ENCODE assay signal across 36 cellular contexts in the genomic region with DNA sequence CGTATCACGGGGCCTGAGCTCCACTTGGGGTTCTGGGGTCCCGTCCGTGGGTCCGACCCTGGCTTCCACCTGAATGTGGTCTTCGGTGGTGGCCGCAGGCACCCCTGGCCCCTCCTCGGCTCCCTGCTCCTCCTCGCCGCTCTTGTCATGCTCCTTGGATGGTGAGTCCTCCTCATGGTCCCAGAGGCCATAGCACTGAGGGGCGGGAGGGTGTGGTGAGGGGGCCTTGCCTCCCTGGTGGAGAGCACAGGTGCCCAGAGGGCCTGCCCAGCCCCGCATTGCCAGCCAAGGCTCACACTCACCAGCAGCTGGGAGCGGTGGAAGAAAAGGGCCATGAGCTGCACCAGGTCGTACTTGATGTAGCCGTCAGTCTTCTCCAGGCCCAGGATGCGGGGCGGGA. TPM values are rescaled to one million over a fixed set of nuclear protein-coding genes. Genes with fewer than 3 reads are reported as not detected.
"Had no signal": no experiment of that assay in that cellular context is flagged by ENCODE, and none has a peak within 500 bp of the region (broad histone marks: within the 10 kb centered on the region; RNA-seq: fewer than 3 reads in every experiment).

No MANE protein-coding gene starts in this region.

- H3K27ac Mint-ChIP-seq: activated B cell treated with CpG ODN at 0.5 μM for 24 hours; activated CD4-positive, alpha-beta T cell treated with anti-CD3 and anti-CD28 coated beads, Interleukin-2, amount 10 ng/mL, durations not matched to agents 24 days and 14 days; activated CD8-positive, alpha-beta T cell treated with anti-CD3 and anti-CD28 coated beads for 36 hours; activated naive CD8-positive, alpha-beta T cell; activated naive CD8-positive, alpha-beta T cell treated with anti-CD3 and anti-CD28 coated beads, Interleukin-2, amount 50 U/mL, for 24 hours; activated T-helper 2 cell treated with anti-CD3 and anti-CD28 coated beads, Interferon-gamma antibody, Interleukin-2, Interleukin-4, amounts not matched to agents 10 μg/mL and 5 μg/mL and 100 μg/mL, durations not matched to agents 14 hours and 24 hours and 36 hours; T-helper 1 cell treated with Interleukin-12 subunit alpha and Interleukin-12 subunit beta and Interleukin-4 antibody, amounts not matched to agents 30 μg/mL and 1 μg/mL, for 36 hours; T-helper 2 cell treated with Interferon-gamma antibody and Interleukin-4, amounts not matched to agents 5 μg/mL and 100 μg/mL, for 36 hours had no signal

- H3K4me3 ChIP-seq: ascending aorta, cardiac muscle cell had no signal

- H3K4me1 Mint-ChIP-seq: activated B cell treated with CpG ODN at 0.5 μM for 24 hours; activated CD4-positive, alpha-beta T cell treated with anti-CD3 and anti-CD28 coated beads, Interleukin-2, amount 10 ng/mL, durations not matched to agents 24 days and 14 days; activated naive CD4-positive, alpha-beta T cell treated with anti-CD3 and anti-CD28 coated beads, Interleukin-2, amount 50 U/mL, for 24 hours; activated naive CD8-positive, alpha-beta T cell treated with anti-CD3 and anti-CD28 coated beads, Interleukin-2, amount 50 U/mL, for 24 hours; brain; central memory CD8-positive, alpha-beta T cell had no signal

- H3K4me1 ChIP-seq: ascending aorta had no signal

- H3K36me3 Mint-ChIP-seq: activated naive CD8-positive, alpha-beta T cell had no signal

- H3K27me3 Mint-ChIP-seq: activated B cell treated with CpG ODN at 0.5 μM for 24 hours; activated CD4-positive, alpha-beta memory T cell treated with anti-CD3 and anti-CD28 coated beads for 36 hours; activated CD4-positive, alpha-beta T cell treated with anti-CD3 and anti-CD28 coated beads, Interleukin-2, amount 10 ng/mL, durations not matched to agents 24 days and 14 days; activated CD8-positive, alpha-beta T cell treated with anti-CD3 and anti-CD28 coated beads for 36 hours; activated naive CD4-positive, alpha-beta T cell treated with anti-CD3 and anti-CD28 coated beads, Interleukin-2, amount 50 U/mL, for 24 hours; activated naive CD8-positive, alpha-beta T cell; activated naive CD8-positive, alpha-beta T cell treated with anti-CD3 and anti-CD28 coated beads, Interleukin-2, amount 10 ng/mL, durations not matched to agents 7 days and 5 days; activated naive CD8-positive, alpha-beta T cell treated with anti-CD3 and anti-CD28 coated beads, Interleukin-2, amount 50 U/mL, for 24 hours; brain; central memory CD8-positive, alpha-beta T cell had no signal

- FAIRE-seq: bronchial epithelial cell, TTC549 had no signal

- H3K9me3 Mint-ChIP-seq: activated B cell treated with CpG ODN at 0.5 μM for 24 hours; activated CD4-positive, alpha-beta memory T cell treated with anti-CD3 and anti-CD28 coated beads for 36 hours; activated CD4-positive, alpha-beta T cell treated with anti-CD3 and anti-CD28 coated beads, Interleukin-2, amount 10 ng/mL, durations not matched to agents 24 days and 14 days; activated CD8-positive, alpha-beta T cell treated with anti-CD3 and anti-CD28 coated beads for 36 hours; activated naive CD4-positive, alpha-beta T cell treated with anti-CD3 and anti-CD28 coated beads, Interleukin-2, amount 50 U/mL, for 24 hours; activated naive CD8-positive, alpha-beta T cell treated with anti-CD3 and anti-CD28 coated beads, Interleukin-2, amount 10 ng/mL, durations not matched to agents 7 days and 5 days; activated naive CD8-positive, alpha-beta T cell treated with anti-CD3 and anti-CD28 coated beads, Interleukin-2, amount 50 U/mL, for 24 hours; activated T-cell treated with anti-CD3 and anti-CD28 coated beads, Interleukin-2, amount 50 U/mL, for 4 hours; activated T-helper 2 cell treated with anti-CD3 and anti-CD28 coated beads, Interferon-gamma antibody, Interleukin-2, Interleukin-4, amounts not matched to agents 10 μg/mL and 5 μg/mL and 100 μg/mL, durations not matched to agents 14 hours and 24 hours and 36 hours; brain; central memory CD8-positive, alpha-beta T cell; T-helper 1 cell treated with Interleukin-12 subunit alpha and Interleukin-12 subunit beta and Interleukin-4 antibody, amounts not matched to agents 30 μg/mL and 1 μg/mL, for 36 hours; T-helper 2 cell treated with Interferon-gamma antibody and Interleukin-4, amounts not matched to agents 5 μg/mL and 100 μg/mL, for 36 hours had no signal

- H3K27me3 ChIP-seq: ascending aorta, cardiac muscle cell had no signal

- ATAC-seq: activated CD8-positive, alpha-beta T cell treated with anti-CD3 and anti-CD28 coated beads for 36 hours; activated naive CD8-positive, alpha-beta T cell treated with anti-CD3 and anti-CD28 coated beads, Interleukin-2, amount 50 U/mL, for 24 hours; activated T-cell treated with anti-CD3 and anti-CD28 coated beads, Interleukin-2, amount 50 U/mL, for 4 hours had no signal

- H3K4me3 Mint-ChIP-seq: activated B cell treated with CpG ODN at 0.5 μM for 24 hours; activated CD4-positive, alpha-beta memory T cell treated with anti-CD3 and anti-CD28 coated beads for 36 hours; activated CD4-positive, alpha-beta T cell treated with anti-CD3 and anti-CD28 coated beads, Interleukin-2, amount 10 ng/mL, durations not matched to agents 24 days and 14 days; activated CD8-positive, alpha-beta T cell treated with anti-CD3 and anti-CD28 coated beads for 36 hours; activated naive CD4-positive, alpha-beta T cell treated with anti-CD3 and anti-CD28 coated beads, Interleukin-2, amount 50 U/mL, for 24 hours; activated naive CD8-positive, alpha-beta T cell; activated naive CD8-positive, alpha-beta T cell treated with anti-CD3 and anti-CD28 coated beads, Interleukin-2, amount 10 ng/mL, durations not matched to agents 7 days and 5 days; activated naive CD8-positive, alpha-beta T cell treated with anti-CD3 and anti-CD28 coated beads, Interleukin-2, amount 50 U/mL, for 24 hours; activated T-cell treated with anti-CD3 and anti-CD28 coated beads, Interleukin-2, amount 50 U/mL, for 4 hours; brain; central memory CD8-positive, alpha-beta T cell; T-helper 1 cell treated with Interleukin-12 subunit alpha and Interleukin-12 subunit beta and Interleukin-4 antibody, amounts not matched to agents 30 μg/mL and 1 μg/mL, for 36 hours; T-helper 2 cell treated with Interferon-gamma antibody and Interleukin-4, amounts not matched to agents 5 μg/mL and 100 μg/mL, for 36 hours had no signal

- H3K27ac ChIP-seq: ascending aorta, cardiac muscle cell, VCaP had no signal

- H3K9me3 ChIP-seq: ascending aorta had no signal

- DNase-seq: activated B cell treated with CpG ODN at 0.5 μM for 24 hours; activated CD4-positive, alpha-beta memory T cell treated with anti-CD3 and anti-CD28 coated beads for 36 hours; activated CD4-positive, alpha-beta T cell treated with anti-CD3 and anti-CD28 coated beads for 4 hours; activated CD4-positive, alpha-beta T cell treated with anti-CD3 and anti-CD28 coated beads, Interleukin-2, amount 10 ng/mL, durations not matched to agents 24 days and 14 days; activated CD4-positive, alpha-beta T cell treated with anti-CD3 and anti-CD28 coated beads, Interleukin-2, amount 50 U/mL, for 1 hour; activated CD4-positive, alpha-beta T cell treated with anti-CD3 and anti-CD28 coated beads, Interleukin-2, amount 50 U/mL, for 4 hours; activated CD4-positive, CD25-positive, alpha-beta regulatory T cell treated with anti-CD3 and anti-CD28 coated beads, Interleukin-2, amount 50 U/mL, for 72 hours; activated CD8-positive, alpha-beta memory T cell treated with anti-CD3 and anti-CD28 coated beads, Interleukin-2, amount 50 U/mL, for 4 hours; activated CD8-positive, alpha-beta T cell treated with anti-CD3 and anti-CD28 coated beads for 36 hours; activated effector memory CD4-positive, alpha-beta T cell treated with Interleukin-2 at 50 U/mL for 16 hours; activated gamma-delta T cell; activated naive CD4-positive, alpha-beta T cell treated with Interleukin-2 at 50 U/mL for 16 hours; activated naive CD8-positive, alpha-beta T cell treated with anti-CD3 and anti-CD28 coated beads, Interleukin-2, amount 10 ng/mL, durations not matched to agents 7 days and 5 days; activated naive CD8-positive, alpha-beta T cell treated with anti-CD3 and anti-CD28 coated beads, Interleukin-2, amount 50 U/mL, for 24 hours; activated T-cell treated with anti-CD3 and anti-CD28 coated beads for 4 hours; activated T-cell treated with anti-CD3 and anti-CD28 coated beads, Interleukin-2, amount 50 U/mL, for 1 hour; activated T-cell treated with anti-CD3 and anti-CD28 coated beads, Interleukin-2, amount 50 U/mL, for 4 hours; amygdala; anterior cingulate cortex; caudate nucleus; cerebellar nuclear complex; T-helper 1 cell; T-helper 2 cell; T-helper 9 cell had no signal

RNA-seq across cellular contexts. Expression of a gene that starts 34.9 kb away (rescaled TPM):
- total RNA-seq: ascending aorta, bronchial epithelial cell had no signal
